In the genomic region with DNA sequence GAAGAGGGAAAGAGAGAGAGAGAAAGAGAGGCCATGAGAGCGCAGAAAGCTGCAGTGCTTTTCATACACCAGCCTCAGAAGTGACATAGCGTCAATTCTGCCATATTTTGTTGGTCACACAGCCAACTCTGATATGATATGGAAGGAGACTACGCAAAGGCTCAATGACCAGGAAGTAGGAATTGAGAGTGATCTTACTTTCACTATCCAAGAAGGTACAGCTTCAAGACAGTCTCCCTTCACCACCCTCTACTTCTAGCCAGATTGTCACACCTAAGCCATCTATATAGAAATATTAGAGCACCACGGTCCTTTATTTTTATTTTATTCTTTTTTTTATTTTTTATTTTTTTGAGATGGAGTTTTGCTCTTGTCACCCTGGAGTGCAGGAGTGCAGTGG, we compare ENCODE assay signal across 22 cellular contexts. TPM values are rescaled to one million over a fixed set of nuclear protein-coding genes. Genes with fewer than 3 reads are reported as not detected.
"Had no signal": no experiment of that assay in that cellular context is flagged by ENCODE, and none has a peak within 500 bp of the region (broad histone marks: within the 10 kb centered on the region; RNA-seq: fewer than 3 reads in every experiment).

No MANE protein-coding gene starts in this region.

- H3K9me3 Mint-ChIP-seq: endodermal cell, neural crest cell had no signal

- H3K27ac Mint-ChIP-seq: endodermal cell, progenitor cell of endocrine pancreas, WTC11 had no signal

- DNase-seq: activated CD4-positive, alpha-beta T cell treated with anti-CD3 and anti-CD28 coated beads for 48 hours; activated gamma-delta T cell treated with Interleukin-2 at 50 U/mL for 16 hours; amygdala; body of pancreas; caudate nucleus; endodermal cell; hypothalamus; midbrain; stimulated activated naive CD8-positive, alpha-beta T cell treated with anti-CD3 and anti-CD28 coated beads, Interleukin-15, amount 100 ng/mL, for 72 hours; SW 1271; trophoblast cell had no signal

- ATAC-seq: activated naive CD4-positive, alpha-beta T cell treated with anti-CD3 and anti-CD28 coated beads, Interleukin-2, amount 50 U/mL, for 72 hours; body of pancreas; left lobe of liver; stimulated activated naive CD8-positive, alpha-beta T cell treated with anti-CD3 and anti-CD28 coated beads, Interleukin-15, amount 100 ng/mL, for 72 hours; WTC11 had no signal

- H3K36me3 Mint-ChIP-seq: WTC11 had no signal

- H3K27me3 ChIP-seq: body of pancreas, right atrium auricular region, suprapubic skin, vagina had no signal

- H3K4me1 ChIP-seq: body of pancreas, right atrium auricular region, suprapubic skin, vagina had no signal

- H3K36me3 ChIP-seq: right atrium auricular region, suprapubic skin, vagina had no signal

- H3K27me3 Mint-ChIP-seq: progenitor cell of endocrine pancreas; stimulated activated naive CD8-positive, alpha-beta T cell treated with anti-CD3 and anti-CD28 coated beads, Interleukin-15, amount 100 ng/mL, for 72 hours had no signal

- H3K27ac ChIP-seq: body of pancreas, epithelial cell of prostate, right atrium auricular region, suprapubic skin, vagina had no signal

- H3K9me3 ChIP-seq: body of pancreas, right atrium auricular region, vagina had no signal

- H3K4me1 Mint-ChIP-seq: endodermal cell, neural crest cell had no signal

- H3K4me3 Mint-ChIP-seq: endodermal cell; neural crest cell; stimulated activated naive CD8-positive, alpha-beta T cell treated with anti-CD3 and anti-CD28 coated beads, Interleukin-15, amount 100 ng/mL, for 72 hours; WTC11 had no signal

- H3K4me3 ChIP-seq: body of pancreas, lung, right atrium auricular region, suprapubic skin, vagina had no signal

RNA-seq across cellular contexts. Expression of a gene that starts 21.1 kb away (rescaled TPM):
- total RNA-seq: frontal cortex, neural crest cell had no signal
